ENCODE assay signal across 40 cellular contexts in the genomic region with DNA sequence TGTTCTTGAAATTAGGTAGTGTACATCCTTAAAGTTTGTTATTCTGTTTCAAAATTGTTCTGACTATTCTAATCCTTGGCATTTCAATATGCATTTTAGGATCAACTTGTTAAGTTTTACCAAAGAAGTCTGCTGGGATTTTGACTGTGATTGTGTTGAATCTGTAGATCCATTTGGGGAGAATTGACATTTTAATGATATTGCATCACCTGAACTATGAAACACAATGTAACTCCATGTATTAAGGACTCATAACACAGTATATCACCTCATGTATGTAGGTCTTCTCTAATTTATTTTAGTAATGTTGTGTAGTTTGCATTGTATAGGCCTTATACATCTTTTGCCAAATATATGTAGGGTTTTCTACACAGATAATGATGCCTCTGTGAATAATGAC.
"Had no signal": no experiment of that assay in that cellular context is flagged by ENCODE, and none has a peak within 500 bp of the region (broad histone marks: within the 10 kb centered on the region; RNA-seq: fewer than 3 reads in every experiment).

No MANE protein-coding gene starts in this region.

- H3K27ac Mint-ChIP-seq: activated naive CD4-positive, alpha-beta T cell treated with anti-CD3 and anti-CD28 coated beads for 36 hours; activated naive CD4-positive, alpha-beta T cell treated with anti-CD3 and anti-CD28 coated beads, Interleukin-2, amount 10 ng/mL, durations not matched to agents 7 days and 5 days; activated naive CD4-positive, alpha-beta T cell treated with anti-CD3 and anti-CD28 coated beads, Interleukin-2, amount 50 U/mL, for 24 hours; activated naive CD4-positive, alpha-beta T cell treated with anti-CD3 and anti-CD28 coated beads, Interleukin-2, amount 50 U/mL, for 72 hours; activated naive CD8-positive, alpha-beta T cell; activated naive CD8-positive, alpha-beta T cell treated with anti-CD3 and anti-CD28 coated beads for 36 hours; activated naive CD8-positive, alpha-beta T cell treated with anti-CD3 and anti-CD28 coated beads, Interleukin-2, amount 10 ng/mL, durations not matched to agents 7 days and 5 days; activated naive CD8-positive, alpha-beta T cell treated with anti-CD3 and anti-CD28 coated beads, Interleukin-2, amount 50 U/mL, for 24 hours; activated T-cell treated with anti-CD3 and anti-CD28 coated beads, Interleukin-2, amount 50 U/mL, for 24 hours; activated T-cell treated with anti-CD3 and anti-CD28 coated beads, Interleukin-2, amount 50 U/mL, for 72 hours; activated T-helper 1 cell treated with anti-CD3 and anti-CD28 coated beads, Interleukin-12 subunit alpha, Interleukin-12 subunit beta, Interleukin-2, Interleukin-4 antibody, amounts not matched to agents 30 ng/mL and 10 ng/mL and 1 ng/mL, durations not matched to agents 14 hours and 24 hours and 36 hours; activated T-helper 17 cell treated with anti-CD3 and anti-CD28 coated beads, Interleukin-2, amount 50 U/mL, for 72 hours; activated T-helper 2 cell treated with anti-CD3 and anti-CD28 coated beads, Interferon-gamma antibody, Interleukin-2, Interleukin-4, amounts not matched to agents 10 μg/mL and 5 μg/mL and 100 μg/mL, durations not matched to agents 14 hours and 24 hours and 36 hours; brain had no signal

- H3K9me3 ChIP-seq: adrenal gland, body of pancreas had no signal

- H3K4me1 Mint-ChIP-seq: brain had no signal

- H3K27me3 ChIP-seq: adrenal gland, ascending aorta, body of pancreas, brain microvascular endothelial cell, breast epithelium, cardiac muscle cell had no signal

- ATAC-seq: activated naive CD4-positive, alpha-beta T cell treated with anti-CD3 and anti-CD28 coated beads, Interleukin-2, amount 50 U/mL, for 72 hours; activated naive CD8-positive, alpha-beta T cell treated with anti-CD3 and anti-CD28 coated beads, Interleukin-2, amount 50 U/mL, for 24 hours; activated T-cell treated with anti-CD3 and anti-CD28 coated beads, Interleukin-2, amount 50 U/mL, for 4 hours; activated T-cell treated with anti-CD3 and anti-CD28 coated beads, Interleukin-2, amount 50 U/mL, for 72 hours; activated T-helper 17 cell treated with anti-CD3 and anti-CD28 coated beads, Interleukin-2, amount 50 U/mL, for 72 hours; body of pancreas had no signal

- H3K36me3 ChIP-seq: adrenal gland, ascending aorta, brain microvascular endothelial cell, breast epithelium, cardiac muscle cell had no signal

- FAIRE-seq: astrocyte, bronchial epithelial cell had no signal

- H3K4me1 ChIP-seq: adrenal gland, ascending aorta, body of pancreas, breast epithelium had no signal

- H3K27ac ChIP-seq: adrenal gland, ascending aorta, body of pancreas, brain microvascular endothelial cell, cardiac muscle cell had no signal

- H3K4me3 ChIP-seq: adrenal gland, ascending aorta, body of pancreas, breast epithelium, cardiac muscle cell had no signal

- DNase-seq: activated effector memory CD4-positive, alpha-beta T cell treated with anti-CD3 and anti-CD28 coated beads, Interleukin-2, amount 50 U/mL, for 16 hours; activated effector memory CD4-positive, alpha-beta T cell treated with Interleukin-2 at 50 U/mL for 16 hours; activated gamma-delta T cell; activated gamma-delta T cell treated with Interleukin-2 at 50 U/mL for 16 hours; activated naive CD4-positive, alpha-beta T cell; activated naive CD4-positive, alpha-beta T cell treated with anti-CD3 and anti-CD28 coated beads for 36 hours; activated naive CD4-positive, alpha-beta T cell treated with anti-CD3 and anti-CD28 coated beads, Interleukin-2, amount 10 ng/mL, durations not matched to agents 7 days and 5 days; activated naive CD4-positive, alpha-beta T cell treated with anti-CD3 and anti-CD28 coated beads, Interleukin-2, amount 50 U/mL, for 16 hours; activated naive CD4-positive, alpha-beta T cell treated with Interleukin-2 at 50 U/mL for 16 hours; activated naive CD8-positive, alpha-beta T cell treated with anti-CD3 and anti-CD28 coated beads for 36 hours; activated naive CD8-positive, alpha-beta T cell treated with anti-CD3 and anti-CD28 coated beads, Interleukin-2, amount 10 ng/mL, durations not matched to agents 7 days and 5 days; activated naive CD8-positive, alpha-beta T cell treated with anti-CD3 and anti-CD28 coated beads, Interleukin-2, amount 50 U/mL, for 24 hours; activated T-cell treated with anti-CD3 and anti-CD28 coated beads, Interleukin-2, amount 50 U/mL, for 1 hour; activated T-cell treated with anti-CD3 and anti-CD28 coated beads, Interleukin-2, amount 50 U/mL, for 24 hours; activated T-cell treated with anti-CD3 and anti-CD28 coated beads, Interleukin-2, amount 50 U/mL, for 4 hours; activated T-cell treated with anti-CD3 and anti-CD28 coated beads, Interleukin-2, amount 50 U/mL, for 48 hours; activated T-cell treated with anti-CD3 and anti-CD28 coated beads, Interleukin-2, amount 50 U/mL, for 72 hours; adrenal gland; amniotic stem cell; amygdala; anterior cingulate cortex; aorta; body of pancreas; brain microvascular endothelial cell; caudate nucleus; central memory CD4-positive, alpha-beta T cell; cerebellar nuclear complex had no signal

- H3K4me3 Mint-ChIP-seq: activated naive CD4-positive, alpha-beta T cell treated with anti-CD3 and anti-CD28 coated beads for 36 hours; activated naive CD4-positive, alpha-beta T cell treated with anti-CD3 and anti-CD28 coated beads, Interleukin-2, amount 10 ng/mL, durations not matched to agents 7 days and 5 days; activated naive CD4-positive, alpha-beta T cell treated with anti-CD3 and anti-CD28 coated beads, Interleukin-2, amount 50 U/mL, for 24 hours; activated naive CD8-positive, alpha-beta T cell; activated naive CD8-positive, alpha-beta T cell treated with anti-CD3 and anti-CD28 coated beads for 36 hours; activated naive CD8-positive, alpha-beta T cell treated with anti-CD3 and anti-CD28 coated beads, Interleukin-2, amount 10 ng/mL, durations not matched to agents 7 days and 5 days; activated naive CD8-positive, alpha-beta T cell treated with anti-CD3 and anti-CD28 coated beads, Interleukin-2, amount 50 U/mL, for 24 hours; activated T-cell treated with anti-CD3 and anti-CD28 coated beads, Interleukin-2, amount 50 U/mL, for 24 hours; activated T-cell treated with anti-CD3 and anti-CD28 coated beads, Interleukin-2, amount 50 U/mL, for 4 hours; activated T-cell treated with anti-CD3 and anti-CD28 coated beads, Interleukin-2, amount 50 U/mL, for 72 hours; activated T-helper 1 cell treated with anti-CD3 and anti-CD28 coated beads, Interleukin-12 subunit alpha, Interleukin-12 subunit beta, Interleukin-2, Interleukin-4 antibody, amounts not matched to agents 30 ng/mL and 10 ng/mL and 1 ng/mL, durations not matched to agents 14 hours and 24 hours and 36 hours; activated T-helper 17 cell treated with anti-CD3 and anti-CD28 coated beads, Interleukin-2, amount 50 U/mL, for 72 hours; brain; central memory CD8-positive, alpha-beta T cell had no signal
